Comparison of ENCODE assay signal across 1 cellular context in the genomic region with DNA sequence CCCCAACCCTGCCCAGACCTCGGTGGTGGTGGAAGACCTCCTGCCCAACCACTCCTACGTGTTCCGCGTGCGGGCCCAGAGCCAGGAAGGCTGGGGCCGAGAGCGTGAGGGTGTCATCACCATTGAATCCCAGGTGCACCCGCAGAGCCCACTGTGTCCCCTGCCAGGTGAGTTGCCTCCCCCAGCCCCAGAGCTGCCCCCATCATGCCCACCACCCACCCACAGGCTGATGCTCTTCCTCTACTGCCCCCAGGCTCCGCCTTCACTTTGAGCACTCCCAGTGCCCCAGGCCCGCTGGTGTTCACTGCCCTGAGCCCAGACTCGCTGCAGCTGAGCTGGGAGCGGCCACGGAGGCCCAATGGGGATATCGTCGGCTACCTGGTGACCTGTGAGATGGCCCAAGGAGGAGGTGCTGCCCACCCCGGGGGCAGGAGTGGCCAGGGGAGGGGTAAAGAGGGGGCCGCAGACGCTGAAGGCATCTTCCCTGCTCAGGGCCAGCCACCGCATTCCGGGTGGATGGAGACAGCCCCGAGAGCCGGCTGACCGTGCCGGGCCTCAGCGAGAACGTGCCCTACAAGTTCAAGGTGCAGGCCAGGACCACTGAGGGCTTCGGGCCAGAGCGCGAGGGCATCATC.
A peak's percentile ranks its signal among the peaks of the same experiment; 100 is the strongest.
TF ChIP-seq lines count a peak whose summit lies in the region.

No MANE protein-coding gene starts in this region.

TF ChIP-seq in HepG2, 621 proteins besides CTCF, POLR2A, EP300 and RAD21:
- TF ChIP-seq, protein P1, sequence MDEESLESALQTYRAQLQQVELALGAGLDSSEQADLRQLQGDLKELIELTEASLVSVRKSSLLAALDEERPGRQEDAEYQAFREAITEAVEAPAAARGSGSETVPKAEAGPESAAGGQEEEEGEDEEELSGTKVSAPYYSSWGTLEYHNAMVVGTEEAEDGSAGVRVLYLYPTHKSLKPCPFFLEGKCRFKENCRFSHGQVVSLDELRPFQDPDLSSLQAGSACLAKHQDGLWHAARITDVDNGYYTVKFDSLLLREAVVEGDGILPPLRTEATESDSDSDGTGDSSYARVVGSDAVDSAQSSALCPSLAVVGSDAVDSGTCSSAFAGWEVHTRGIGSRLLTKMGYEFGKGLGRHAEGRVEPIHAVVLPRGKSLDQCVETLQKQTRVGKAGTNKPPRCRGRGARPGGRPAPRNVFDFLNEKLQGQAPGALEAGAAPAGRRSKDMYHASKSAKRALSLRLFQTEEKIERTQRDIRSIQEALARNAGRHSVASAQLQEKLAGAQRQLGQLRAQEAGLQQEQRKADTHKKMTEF (CRISPR knock-in tag; IDR thresholded peaks at IDR 0.05): no peak
- peak; percentile 58 for TF ChIP-seq AGO2 (optimal IDR thresholded peaks at IDR 0.05; ENCODE audit: low read depth, low read length)
- TF ChIP-seq, protein P2, sequence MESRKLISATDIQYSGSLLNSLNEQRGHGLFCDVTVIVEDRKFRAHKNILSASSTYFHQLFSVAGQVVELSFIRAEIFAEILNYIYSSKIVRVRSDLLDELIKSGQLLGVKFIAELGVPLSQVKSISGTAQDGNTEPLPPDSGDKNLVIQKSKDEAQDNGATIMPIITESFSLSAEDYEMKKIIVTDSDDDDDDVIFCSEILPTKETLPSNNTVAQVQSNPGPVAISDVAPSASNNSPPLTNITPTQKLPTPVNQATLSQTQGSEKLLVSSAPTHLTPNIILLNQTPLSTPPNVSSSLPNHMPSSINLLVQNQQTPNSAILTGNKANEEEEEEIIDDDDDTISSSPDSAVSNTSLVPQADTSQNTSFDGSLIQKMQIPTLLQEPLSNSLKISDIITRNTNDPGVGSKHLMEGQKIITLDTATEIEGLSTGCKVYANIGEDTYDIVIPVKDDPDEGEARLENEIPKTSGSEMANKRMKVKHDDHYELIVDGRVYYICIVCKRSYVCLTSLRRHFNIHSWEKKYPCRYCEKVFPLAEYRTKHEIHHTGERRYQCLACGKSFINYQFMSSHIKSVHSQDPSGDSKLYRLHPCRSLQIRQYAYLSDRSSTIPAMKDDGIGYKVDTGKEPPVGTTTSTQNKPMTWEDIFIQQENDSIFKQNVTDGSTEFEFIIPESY (CRISPR knock-in tag; IDR thresholded peaks at IDR 0.05): peak; percentile 77
- no peak for TF ChIP-seq ZNF556 (CRISPR knock-in tag; IDR thresholded peaks at IDR 0.05; ENCODE audit: borderline replicate concordance)
- no peak for TF ChIP-seq ZNF713 (CRISPR knock-in tag; IDR thresholded peaks at IDR 0.05)
- TF ChIP-seq CREM (IDR thresholded peaks at IDR 0.05): no peak
- no peak for TF ChIP-seq CREM (CRISPR knock-in tag; IDR thresholded peaks at IDR 0.05)
- TF ChIP-seq RBFOX2 (IDR thresholded peaks at IDR 0.05; ENCODE audit: low read depth, low read length): peak; percentile 44
- TF ChIP-seq EHMT2 (IDR thresholded peaks at IDR 0.05; ENCODE audit: borderline replicate concordance, low read depth, low read length): no peak
- no peak for TF ChIP-seq ZNF468 (CRISPR knock-in tag; IDR thresholded peaks at IDR 0.05)
- TF ChIP-seq, protein P3, sequence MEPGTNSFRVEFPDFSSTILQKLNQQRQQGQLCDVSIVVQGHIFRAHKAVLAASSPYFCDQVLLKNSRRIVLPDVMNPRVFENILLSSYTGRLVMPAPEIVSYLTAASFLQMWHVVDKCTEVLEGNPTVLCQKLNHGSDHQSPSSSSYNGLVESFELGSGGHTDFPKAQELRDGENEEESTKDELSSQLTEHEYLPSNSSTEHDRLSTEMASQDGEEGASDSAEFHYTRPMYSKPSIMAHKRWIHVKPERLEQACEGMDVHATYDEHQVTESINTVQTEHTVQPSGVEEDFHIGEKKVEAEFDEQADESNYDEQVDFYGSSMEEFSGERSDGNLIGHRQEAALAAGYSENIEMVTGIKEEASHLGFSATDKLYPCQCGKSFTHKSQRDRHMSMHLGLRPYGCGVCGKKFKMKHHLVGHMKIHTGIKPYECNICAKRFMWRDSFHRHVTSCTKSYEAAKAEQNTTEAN (CRISPR knock-in tag; conservative IDR thresholded peaks at IDR 0.05): no peak
- TF ChIP-seq ZNF75D (CRISPR knock-in tag; IDR thresholded peaks at IDR 0.05; ENCODE audit: borderline replicate concordance): no peak
- no peak for TF ChIP-seq ZNF749 (CRISPR knock-in tag; IDR thresholded peaks at IDR 0.05; ENCODE audit: borderline replicate concordance)
- TF ChIP-seq ZNF552 (CRISPR knock-in tag; IDR thresholded peaks at IDR 0.05; ENCODE audit: borderline replicate concordance): no peak
